1 cellular context compared by ENCODE assay signal in genomic region chr3:33447958-33448357, GRCh38.
TF ChIP-seq lines count a peak whose summit lies in the region.

No MANE protein-coding gene starts in this region.

TF ChIP-seq in H1, 55 proteins besides CTCF, POLR2A, EP300 and RAD21:
- no peak for TF ChIP-seq TCF12 (IDR thresholded peaks at IDR 0.05; ENCODE audit: low read depth, low read length)
- no peak for TF ChIP-seq MAFK (IDR thresholded peaks at IDR 0.05; ENCODE audit: low read depth, low read length)
- TF ChIP-seq PHF8 (conservative IDR thresholded peaks at IDR 0.05; ENCODE audit: low read depth, low read length): 0 out of 2 replicates have a peak, but pooled peaks have one; percentile 22
- no peak for TF ChIP-seq RXRA (IDR thresholded peaks at IDR 0.05; ENCODE audit: insufficient read depth, low read depth, low read length)
- TF ChIP-seq EGR1 (IDR thresholded peaks at IDR 0.05; ENCODE audit: borderline replicate concordance, low read depth, low read length): no peak
- TF ChIP-seq CTBP2 (IDR thresholded peaks at IDR 0.05; ENCODE audit: borderline replicate concordance, insufficient read depth, insufficient read length, low read length): no peak
- no peak for TF ChIP-seq KDM4A (IDR thresholded peaks at IDR 0.05; ENCODE audit: low read depth, low read length, severe bottlenecking)
